ENCODE assay signal across 29 cellular contexts in genomic region chr3:105497381-105497780, GRCh38.
"Had no signal": no experiment of that assay in that cellular context is flagged by ENCODE, and none has a peak within 500 bp of the region (broad histone marks: within the 10 kb centered on the region; RNA-seq: fewer than 3 reads in every experiment).

No MANE protein-coding gene starts in this region.

- DNase-seq: natural killer cell; occipital lobe; ovary; posterior cingulate gyrus; psoas muscle; right cardiac atrium; right lobe of liver; sigmoid colon; spleen; stimulated activated CD4-positive, alpha-beta T cell treated with anti-CD3 and anti-CD28 coated beads, Interleukin-12 subunit alpha, Interleukin-12 subunit beta, amount 100 ng/mL, for 4 hours; stimulated activated CD4-positive, alpha-beta T cell treated with anti-CD3 and anti-CD28 coated beads, Interleukin-1b, Interleukin-23, amount 100 ng/mL, for 48 hours; stimulated activated CD4-positive, alpha-beta T cell treated with anti-CD3 and anti-CD28 coated beads, Interleukin-4, amount 100 ng/mL, for 1 hour; stimulated activated CD4-positive, alpha-beta T cell treated with anti-CD3 and anti-CD28 coated beads, Interleukin-4, amount 100 ng/mL, for 4 hours; stimulated activated CD8-positive, alpha-beta memory T cell treated with anti-CD3 and anti-CD28 coated beads, Interleukin-4, amount 100 ng/mL, for 48 hours; stimulated activated naive CD4-positive, alpha-beta T cell; stimulated activated naive CD8-positive, alpha-beta T cell treated with anti-CD3 and anti-CD28 coated beads, Interleukin-15, amount 100 ng/mL, for 72 hours; stimulated activated naive CD8-positive, alpha-beta T cell treated with anti-CD3 and anti-CD28 coated beads, Interleukin-15, Interleukin-2, amounts not matched to agents 100 U/mL and 50 U/mL, for 24 hours; substantia nigra; testis; tibial artery; transverse colon; upper lobe of right lung; uterus had no signal

- H3K4me3 ChIP-seq: neural progenitor cell, ovary, psoas muscle, right lobe of liver, sigmoid colon, skin epidermis, smooth muscle cell, spleen, suprapubic skin, testis, tibial artery, transverse colon, upper lobe of right lung, uterus had no signal

- H3K27ac ChIP-seq: neural progenitor cell, ovary, parathyroid adenoma, psoas muscle, right lobe of liver, sigmoid colon, skin epidermis, spleen, suprapubic skin, testis, tibial artery, transverse colon, upper lobe of right lung, uterus had no signal

- H3K27me3 ChIP-seq: neural progenitor cell, ovary, right lobe of liver, sigmoid colon, spleen, suprapubic skin, testis, tibial artery, transverse colon, upper lobe of right lung, uterus had no signal

- ATAC-seq: natural killer cell; psoas muscle; right cardiac atrium; right lobe of liver; stimulated activated memory B cell treated with anti-CD40 and anti-IgM and Interleukin-4, amounts not matched to agents 10 μg/mL and 1 μg/mL and 100 μg/mL, for 72 hours; stimulated activated naive CD8-positive, alpha-beta T cell treated with anti-CD3 and anti-CD28 coated beads, Interleukin-15, amount 100 ng/mL, for 72 hours; stimulated activated naive CD8-positive, alpha-beta T cell treated with anti-CD3 and anti-CD28 coated beads, Interleukin-15, Interleukin-2, amounts not matched to agents 100 U/mL and 50 U/mL, for 24 hours; upper lobe of right lung had no signal

- H3K9ac ChIP-seq: neural progenitor cell, parathyroid adenoma had no signal

- H2AFZ ChIP-seq: neural progenitor cell, parathyroid adenoma had no signal

- H3K4me2 ChIP-seq: neural progenitor cell, smooth muscle cell had no signal

- H3K9me3 ChIP-seq: ovary, psoas muscle, right lobe of liver, sigmoid colon, spleen, suprapubic skin, testis, tibial artery, transverse colon, upper lobe of right lung, uterus had no signal

- H3K36me3 ChIP-seq: neural progenitor cell, ovary, right lobe of liver, sigmoid colon, spleen, suprapubic skin, tibial artery, transverse colon, upper lobe of right lung, uterus had no signal

- H3K4me1 ChIP-seq: psoas muscle, suprapubic skin, testis, transverse colon, upper lobe of right lung, uterus had no signal
